In genomic region chr9:120617637-120617979, GRCh38 we compare ENCODE assay signal across 16 cellular contexts. TPM values are rescaled to one million over a fixed set of nuclear protein-coding genes. Genes with fewer than 3 reads are reported as not detected.
DNase-seq lines count a peak whose midpoint lies in the region; ATAC-seq, FAIRE-seq and TF ChIP-seq lines count a peak whose summit lies in the region.
"Had no signal": no experiment of that assay in that cellular context is flagged by ENCODE, and none has a peak within 500 bp of the region (broad histone marks: within the 10 kb centered on the region; RNA-seq: fewer than 3 reads in every experiment).

No MANE protein-coding gene starts in this region.

- DNase-seq in AG08396 (ENCODE audit: low spot score) (peak; percentile 18), Karpas-422 (no peak), amniotic epithelial cell (ENCODE audit: low read depth) (peak; percentile 18), keratinocyte (ENCODE audit: low read depth, low spot score) (no peak), kidney tubule cell (ENCODE audit: low spot score) (no peak), UCSD-AML1 (lab: John Stamatoyannopoulos, UW; ENCODE audit: unreplicated experiment) (no peak), germinal center (ENCODE audit: low spot score) (no peak)
- DNase-seq: activated naive CD4-positive, alpha-beta T cell treated with anti-CD3 and anti-CD28 coated beads, Interleukin-2, amount 50 U/mL, for 16 hours; DMS79; NCI-H2081 treated with DMSO at 0.1 percent for 48 hours; NK-92 treated with Interleukin-12 subunit alpha and Interleukin-12 subunit beta, amount 100 ng/mL, for 24 hours; SJCRH30; stimulated activated CD4-positive, alpha-beta T cell treated with anti-CD3 and anti-CD28 coated beads, Interleukin-12 subunit alpha, Interleukin-12 subunit beta, amount 100 ng/mL, for 4 hours; tibial artery had no signal

- peak overlapping the region; percentile 71 for H3K27ac ChIP-seq in Karpas-422 (ENCODE audit: low read length)
- H3K27ac ChIP-seq in keratinocyte (ENCODE audit: control insufficient read depth, insufficient read depth, low read length) = no peak overlapping the region
- H3K27ac ChIP-seq: SJCRH30, tibial artery had no signal

- FAIRE-seq in keratinocyte (lab: Jason Lieb, UNC) = peak; percentile 20
- FAIRE-seq: GM12891 had no signal

- H3K4me2 ChIP-seq in Karpas-422 (ENCODE audit: low read depth, low read length, poor library complexity, severe bottlenecking) = no peak overlapping the region
- no peak overlapping the region for H3K4me2 ChIP-seq in keratinocyte (ENCODE audit: control insufficient read depth, extremely low read depth, insufficient read depth, low read depth, low read length)

- dilution Hi-C loops in keratinocyte (cut with MboI; ENCODE audit: extremely low pct_ligation_motif_present, low sequenced_read_pairs) = no loop called here

- peaks cover 45% of the 10 kb centered on the region for H3K4me1 ChIP-seq in Karpas-422 (ENCODE audit: low read length)
- H3K4me1 ChIP-seq in keratinocyte (ENCODE audit: control insufficient read depth, extremely low read depth, insufficient read depth, low read length) = peaks cover 16% of the 10 kb centered on the region
- H3K4me1 ChIP-seq: SJCRH30, tibial artery had no signal

- H3K9ac ChIP-seq in Karpas-422 (ENCODE audit: low read length) = no peak overlapping the region
- no peak overlapping the region for H3K9ac ChIP-seq in keratinocyte (ENCODE audit: control insufficient read depth, extremely low read depth, insufficient read depth, low read length)

- H3K9me3 ChIP-seq in Karpas-422 (ENCODE audit: low read length) (no peaks in the 10 kb centered on the region), keratinocyte (ENCODE audit: control insufficient read depth, low read depth, low read length) (no peaks in the 10 kb centered on the region)
- H3K9me3 ChIP-seq: SJCRH30, tibial artery had no signal

- no peaks in the 10 kb centered on the region for H3K9me1 ChIP-seq in keratinocyte (ENCODE audit: control insufficient read depth, extremely low read depth, insufficient read depth, low read length)

- H3K27me3 ChIP-seq in Karpas-422 (ENCODE audit: low read length) = no peaks in the 10 kb centered on the region
- no peaks in the 10 kb centered on the region for H3K27me3 ChIP-seq in keratinocyte (ENCODE audit: control insufficient read depth, extremely low read depth, insufficient read depth, low read length)
- H3K27me3 ChIP-seq: SJCRH30, tibial artery had no signal

- H3K79me2 ChIP-seq in Karpas-422 (ENCODE audit: low read length) (peaks cover 86% of the 10 kb centered on the region), keratinocyte (ENCODE audit: control insufficient read depth, insufficient read depth, low read length) (no peaks in the 10 kb centered on the region)

- H2AFZ ChIP-seq in Karpas-422 (ENCODE audit: low read length) (no peak overlapping the region), keratinocyte (ENCODE audit: control insufficient read depth, low read length) (no peak overlapping the region)

- TF ChIP-seq CTCF in keratinocyte (optimal IDR thresholded peaks at IDR 0.05 in 1 of 3, IDR thresholded peaks at IDR 0.05 in 1 of 3, conservative IDR thresholded peaks at IDR 0.05 in 1 of 3; ENCODE audit: extremely low read depth in 1 of 3, insufficient read depth in 2 of 3, low read length in 3 of 3) = no peak

- H3K36me3 ChIP-seq in Karpas-422 (ENCODE audit: insufficient read depth, low read length) (peaks cover 66% of the 10 kb centered on the region), keratinocyte (ENCODE audit: control insufficient read depth in 2 of 2, extremely low read depth in 1 of 2, insufficient read depth in 2 of 2, low read length in 2 of 2) (no peaks in the 10 kb centered on the region)
- H3K36me3 ChIP-seq: SJCRH30 had no signal

- H4K20me1 ChIP-seq in Karpas-422 (ENCODE audit: insufficient read depth, low read depth, low read length) = no peaks in the 10 kb centered on the region
- H4K20me1 ChIP-seq in keratinocyte (ENCODE audit: control insufficient read depth, extremely low read depth, insufficient read depth, low read length) = no peaks in the 10 kb centered on the region

- ATAC-seq in GM18861 (IDR thresholded peaks at IDR 0.05; ENCODE audit: unreplicated experiment) = no peak

- H3K4me3 ChIP-seq in Karpas-422 (ENCODE audit: low read length) (no peak overlapping the region), keratinocyte (ENCODE audit: control insufficient read depth in 2 of 3, extremely low read depth in 1 of 3, insufficient read depth in 2 of 3, low read depth in 1 of 3, low read length in 3 of 3) (no peak overlapping the region)
- H3K4me3 ChIP-seq: SJCRH30, tibial artery had no signal

- H3K9me2 ChIP-seq in Karpas-422 (replicated peaks; ENCODE audit: insufficient read depth, low read length) = no peaks in the 10 kb centered on the region

RNA-seq across cellular contexts. Expression of gene CDK5RAP2, which starts 37.6 kb away (rescaled TPM):
- 48.4 and 68.8 TPM in 2 replicates for total RNA-seq in Karpas-422 (2014; rRNA removed; shearing (Covaris generic); ENCODE audit: low replicate concordance)
- polyA plus RNA-seq in keratinocyte = 22.4 to 28.5 TPM (median 23.5 TPM) in 3 replicates
- 27.5 TPM for polyA plus RNA-seq in keratinocyte (2011; ENCODE audit: low read depth)
- 20.1 and 20.3 TPM in 2 replicates for polyA plus RNA-seq in keratinocyte (2011; cell fraction: cytosol; rRNA removed)
- 59.2 and 60.4 TPM in 2 replicates for polyA plus RNA-seq in keratinocyte (2011; cell fraction: nucleus; rRNA removed)
- polyA plus RNA-seq in keratinocyte (2012; ENCODE audit: low replicate concordance) = 13.5 and 24.7 TPM in 2 replicates
- polyA minus RNA-seq in keratinocyte = 24.5 to 49.3 TPM (median 32.8 TPM) in 3 replicates
- polyA minus RNA-seq in keratinocyte (2011; cell fraction: cytosol; rRNA and poly(A)+ RNA removed) = 14.6 TPM
- polyA minus RNA-seq in keratinocyte (2011; cell fraction: nucleus; rRNA and poly(A)+ RNA removed) = 40.6 and 70.7 TPM in 2 replicates

Comparison
In these comparisons a context has a peak if more than half of its experiments do, and no peak if none do; other contexts are left out.
1. DNase-seq: peak in AG08396 (single experiment) and amniotic epithelial cell (single experiment); none in Karpas-422 (single experiment), keratinocyte (single experiment), kidney tubule cell (single experiment), UCSD-AML1 (single experiment) and germinal center (single experiment).